In genomic region chr22:27697888-27698287, GRCh38 we compare ENCODE assay signal across 19 cellular contexts.
DNase-seq lines count a peak whose midpoint lies in the region; ATAC-seq lines count a peak whose summit lies in the region.
"Had no signal": no experiment of that assay in that cellular context is flagged by ENCODE, and none has a peak within 500 bp of the region (broad histone marks: within the 10 kb centered on the region; RNA-seq: fewer than 3 reads in every experiment).

No MANE protein-coding gene starts in this region.

- no peaks in the 10 kb centered on the region for H3K27me3 ChIP-seq in trophoblast cell (ENCODE audit: insufficient read depth, low read length)
- H3K27me3 ChIP-seq in skeletal muscle tissue (ENCODE audit: control insufficient read depth in 3 of 3, insufficient read depth in 3 of 3, low read length in 3 of 3), result no peaks in the 10 kb centered on the region

- no peak overlapping the region for H4K12ac ChIP-seq in trophoblast cell (ENCODE audit: low read depth, low read length)

- H3K9me3 ChIP-seq in trophoblast cell (ENCODE audit: insufficient read depth, low read depth, low read length) (peaks cover 14% of the 10 kb centered on the region), skeletal muscle tissue (ENCODE audit: control insufficient read depth in 3 of 3, low read length in 3 of 3) (peaks cover 0 to 10% (median 4%) of the 10 kb centered on the region in 3 donors)

- H3K79me1 ChIP-seq in trophoblast cell (ENCODE audit: low read length), result no peaks in the 10 kb centered on the region

- no peaks in the 10 kb centered on the region for H3K4me1 ChIP-seq in trophoblast cell (ENCODE audit: control insufficient read depth in 1 of 2, insufficient read depth in 2 of 2, low read length in 2 of 2)
- peaks cover 24 to 41% (median 25%) of the 10 kb centered on the region in 3 donors for H3K4me1 ChIP-seq in skeletal muscle tissue (ENCODE audit: control insufficient read depth in 3 of 3, insufficient read depth in 3 of 3, low read length in 3 of 3)
- H3K4me1 ChIP-seq: A549, Caco-2 had no signal

- ATAC-seq in stimulated activated naive CD8-positive, alpha-beta T cell treated with anti-CD3 and anti-CD28 coated beads, Interleukin-15, Interleukin-2, amounts not matched to agents 100 U/mL and 50 U/mL, for 24 hours, result no peak
- ATAC-seq: A549; CD8-positive, alpha-beta T cell; GM23338; HCT116 had no signal

- no peak overlapping the region for H2BK120ac ChIP-seq in trophoblast cell (ENCODE audit: insufficient read depth, low read length, poor library complexity)

- H3K4me2 ChIP-seq in trophoblast cell (ENCODE audit: low read length), result no peak overlapping the region
- H3K4me2 ChIP-seq: A549, GM23338 had no signal

- no peak overlapping the region for H3K23ac ChIP-seq in trophoblast cell (ENCODE audit: low read length)

- no peak overlapping the region for H3K18ac ChIP-seq in trophoblast cell (ENCODE audit: low read length)

- H3K36me3 ChIP-seq in trophoblast cell (ENCODE audit: control insufficient read depth in 1 of 2, insufficient read depth in 2 of 2, low read length in 2 of 2) (no peaks in the 10 kb centered on the region), skeletal muscle tissue (ENCODE audit: control insufficient read depth in 3 of 3, insufficient read depth in 3 of 3, low read length in 3 of 3) (no peaks in the 10 kb centered on the region)

- H2AK5ac ChIP-seq in trophoblast cell (ENCODE audit: low read length), result no peak overlapping the region

- no peak overlapping the region for H3K4ac ChIP-seq in trophoblast cell (ENCODE audit: low read depth, low read length)

- no peaks in the 10 kb centered on the region for H3K79me2 ChIP-seq in trophoblast cell (ENCODE audit: control insufficient read depth, insufficient read depth, low read length, poor library complexity)

- no peak overlapping the region for H3K14ac ChIP-seq in trophoblast cell (ENCODE audit: low read length)

- H2BK12ac ChIP-seq in trophoblast cell (ENCODE audit: low read length), result no peak overlapping the region

- H2BK5ac ChIP-seq in trophoblast cell (ENCODE audit: low read depth, low read length, poor library complexity), result no peak overlapping the region

- H4K8ac ChIP-seq in trophoblast cell (ENCODE audit: low read depth, low read length), result no peak overlapping the region

- DNase-seq in glomerular visceral epithelial cell (ENCODE audit: extremely low spot score) (peak; percentile 28), trophoblast cell (no peak), CD1c-positive myeloid dendritic cell (ENCODE audit: extremely low spot score) (no peak), AG08395 (ENCODE audit: low spot score) (no peak)
- no peak for DNase-seq in stimulated activated naive CD8-positive, alpha-beta T cell treated with anti-CD3 and anti-CD28 coated beads, Interleukin-15, Interleukin-2, amounts not matched to agents 100 U/mL and 50 U/mL, for 24 hours
- no peak for DNase-seq in activated CD4-positive, CD25-positive, alpha-beta regulatory T cell treated with anti-CD3 and anti-CD28 coated beads, Interleukin-2, amount 50 U/mL, for 72 hours
- DNase-seq: 8988T; ACHN; C1 segment of cervical spinal cord; Caco-2; CD4-positive, CD25-positive, alpha-beta regulatory T cell; CD8-positive, alpha-beta T cell; DMS153; DND-41; H9 had no signal

- H3K27ac ChIP-seq in trophoblast cell (ENCODE audit: low read depth, low read length), result no peak overlapping the region
- H3K27ac ChIP-seq in skeletal muscle tissue (ENCODE audit: low read depth, low read length), result peak overlapping the region; percentile 84
- H3K27ac ChIP-seq: A549 had no signal

- WGBS in trophoblast cell (ENCODE audit: extremely low coverage, insufficient coverage, insufficient read length), result no CpG with 5 or more reads among the region's 8 CpGs

- H2AFZ ChIP-seq in trophoblast cell (ENCODE audit: insufficient read depth, low read length, poor library complexity), result no peak overlapping the region
- H2AFZ ChIP-seq: GM23338 had no signal

- H3K9ac ChIP-seq in trophoblast cell (ENCODE audit: low read length) (no peak overlapping the region), skeletal muscle tissue (ENCODE audit: low read depth in 1 of 3, low read length in 3 of 3) (peak overlapping the region in 1 of 3 donors; percentile 72)

- H3K4me3 ChIP-seq in trophoblast cell (ENCODE audit: low read depth, low read length), result peak overlapping the region; percentile 12
- H3K4me3 ChIP-seq in skeletal muscle tissue (ENCODE audit: low read length in 3 of 3), result peak overlapping the region in 1 of 3 donors; percentile 29
- H3K4me3 ChIP-seq: A549, GM23338 had no signal

- no peak overlapping the region for H4K91ac ChIP-seq in trophoblast cell (ENCODE audit: low read depth, low read length)
